Comparison of ENCODE assay signal across 8 cellular contexts in the genomic region with DNA sequence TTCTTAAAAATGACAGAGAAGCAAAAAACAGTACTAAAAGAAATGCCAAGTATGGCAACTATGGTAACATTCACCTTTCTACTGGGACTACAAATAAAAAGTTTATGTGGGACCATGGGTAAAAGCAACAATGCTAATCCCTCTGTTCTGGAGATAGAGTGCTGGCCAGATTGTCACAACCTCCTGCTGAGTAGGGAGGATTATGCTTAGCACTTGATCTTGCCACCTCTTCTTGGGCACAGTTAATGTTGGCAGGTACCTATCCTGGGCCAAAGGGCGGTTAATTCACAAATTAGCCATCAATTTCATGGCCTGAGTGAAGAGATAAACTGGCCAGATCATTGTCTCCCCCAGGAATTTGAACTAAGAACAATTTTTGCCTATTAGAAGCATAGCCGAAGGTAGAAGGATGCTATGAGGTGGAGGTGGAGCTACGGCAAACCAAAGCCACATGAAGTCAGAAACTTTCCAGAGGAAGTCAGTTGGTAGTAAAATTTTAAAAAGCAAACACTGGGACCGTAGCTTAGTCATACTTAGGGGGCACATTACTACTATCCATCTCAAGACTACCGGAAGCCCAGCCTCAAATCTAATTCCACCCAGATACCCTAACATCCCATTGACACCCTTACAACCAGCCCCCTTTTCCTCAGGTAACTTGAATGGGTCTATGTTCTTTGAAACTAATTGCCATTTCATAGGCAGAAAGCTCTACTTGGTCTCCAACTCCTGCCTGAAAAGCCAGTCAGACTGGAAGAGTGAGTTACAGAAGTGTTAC. TPM values are rescaled to one million over a fixed set of nuclear protein-coding genes. Genes with fewer than 3 reads are reported as not detected.
DNase-seq lines count a peak whose midpoint lies in the region; ATAC-seq and TF ChIP-seq lines count a peak whose summit lies in the region.

No MANE protein-coding gene starts in this region.

- DNase-seq in LNCaP clone FGC (ENCODE audit: low read depth) (peak; percentile 89), naive B cell (no peak), NCI-H187 treated with DMSO at 0.1 percent for 48 hours (lab: John Stamatoyannopoulos, UW) (no peak), NCI-H187 (lab: John Stamatoyannopoulos, UW) (no peak), DMS 273 (lab: John Stamatoyannopoulos, UW; ENCODE audit: unreplicated experiment) (no peak), SK-N-DZ (ENCODE audit: low spot score) (no peak)
- DNase-seq in activated naive CD4-positive, alpha-beta T cell treated with anti-CD3 and anti-CD28 coated beads for 36 hours: peak; percentile 60

- CTCF ChIA-PET in activated naive CD4-positive, alpha-beta T cell treated with anti-CD3 and anti-CD28 coated beads for 36 hours (lab: Charles Lee): interaction anchor here (0.9 to 1.7 kb wide), 2 partner anchors 20 to 29 kb away, joined by 4 read pairs; no protein-coding TSS in a partner anchor

- TF ChIP-seq CTCF in LNCaP clone FGC (IDR thresholded peaks at IDR 0.05; ENCODE audit: control insufficient read depth, extremely low read depth, insufficient read depth): no peak

- no peaks in the 10 kb centered on the region for H3K27me3 Mint-ChIP-seq in activated naive CD4-positive, alpha-beta T cell treated with anti-CD3 and anti-CD28 coated beads for 36 hours (ENCODE audit: low read depth)
- H3K27me3 Mint-ChIP-seq in naive B cell: peaks cover 0 to under 1% (median 0%) of the 10 kb centered on the region in 3 donors

- ATAC-seq in GM18508 (IDR thresholded peaks at IDR 0.05; ENCODE audit: insufficient read depth, unreplicated experiment) (peak; percentile 28), naive B cell (ENCODE audit: low read depth in 2 of 2) (no peak)

- H3K4me3 Mint-ChIP-seq in activated naive CD4-positive, alpha-beta T cell treated with anti-CD3 and anti-CD28 coated beads for 36 hours: peak overlapping the region; percentile 70
- H3K4me3 Mint-ChIP-seq in naive B cell: peak overlapping the region; percentile 6 to 91 (median 68)

- intact Hi-C loops in activated naive CD4-positive, alpha-beta T cell treated with anti-CD3 and anti-CD28 coated beads for 36 hours (cut with micrococcal nuclease): loop anchor here (1.0 to 10.0 kb wide), 8 partner anchors 177 to 1956 kb away; a partner anchor contains a TSS

- peaks cover 17% of the 10 kb centered on the region for H3K36me3 Mint-ChIP-seq in activated naive CD4-positive, alpha-beta T cell treated with anti-CD3 and anti-CD28 coated beads for 36 hours (ENCODE audit: low read depth)
- H3K36me3 Mint-ChIP-seq in naive B cell: peaks cover 7 to 13% of the 10 kb centered on the region in 2 donors

- no peaks in the 10 kb centered on the region for H3K9me3 Mint-ChIP-seq in activated naive CD4-positive, alpha-beta T cell treated with anti-CD3 and anti-CD28 coated beads for 36 hours
- H3K9me3 Mint-ChIP-seq in naive B cell: no peaks in the 10 kb centered on the region

- H3K4me1 Mint-ChIP-seq in activated naive CD4-positive, alpha-beta T cell treated with anti-CD3 and anti-CD28 coated beads for 36 hours (ENCODE audit: low read depth): peaks cover 40% of the 10 kb centered on the region
- H3K4me1 Mint-ChIP-seq in naive B cell: peaks cover 44 to 53% (median 44%) of the 10 kb centered on the region in 3 donors

- H3K4me3 ChIP-seq in LNCaP clone FGC (ENCODE audit: low read depth, low read length): peak overlapping the region; percentile 67

- peak overlapping the region; percentile 92 for H3K27ac Mint-ChIP-seq in activated naive CD4-positive, alpha-beta T cell treated with anti-CD3 and anti-CD28 coated beads for 36 hours
- H3K27ac Mint-ChIP-seq in naive B cell: peak overlapping the region; percentile 58 to 91 (median 82)

RNA-seq across cellular contexts. Expression of a gene that starts 2.7 kb away (rescaled TPM):
- 1 to 10 TPM; 8.8 TPM for total RNA-seq in activated naive CD4-positive, alpha-beta T cell treated with anti-CD3 and anti-CD28 coated beads for 36 hours
- 10 to 100 TPM in 5 of 6 donors, 1 to 10 TPM in 1; 8.8 to 31.0 (median 14.5) TPM for polyA plus RNA-seq in naive B cell (ENCODE audit: low read depth in 6 of 6)
- 5.8 and 7.1 TPM in 2 replicates for polyA plus RNA-seq in SK-N-DZ (2014; cell fraction: cytosol; rRNA removed)
- polyA plus RNA-seq in SK-N-DZ (2014; cell fraction: nucleus; rRNA removed): 11.7 and 14.3 TPM in 2 replicates

Comparison
In these comparisons a context has a peak if more than half of its experiments do, and no peak if none do; other contexts are left out.
1. DNase-seq: peak in LNCaP clone FGC (single experiment) and activated naive CD4-positive, alpha-beta T cell treated with anti-CD3 and anti-CD28 coated beads for 36 hours (single experiment); none in naive B cell (single experiment), NCI-H187 treated with DMSO at 0.1 percent for 48 hours (single experiment), NCI-H187 (0 of 2), DMS 273 (single experiment) and SK-N-DZ (single experiment).